ENCODE assay signal across 29 cellular contexts in the genomic region with DNA sequence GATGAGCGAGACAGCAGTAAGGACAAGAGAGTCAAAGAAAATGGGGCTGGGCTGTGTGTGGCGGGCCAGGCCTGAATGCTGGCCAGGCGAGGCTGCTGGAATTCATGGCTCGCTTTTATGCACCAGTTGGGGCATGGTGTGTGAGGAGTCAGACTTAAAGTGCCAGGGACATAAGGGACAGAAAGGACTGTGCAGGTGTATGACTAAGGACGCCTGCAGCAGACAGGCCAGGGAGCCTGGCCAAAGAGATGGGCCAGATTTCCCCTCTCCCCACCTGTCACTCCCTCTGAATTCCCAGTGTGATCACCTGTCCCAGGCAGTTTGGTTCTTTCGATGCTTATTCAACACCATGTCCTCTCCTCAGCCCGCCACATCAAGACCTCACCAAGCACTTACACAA.
"Had no signal": no experiment of that assay in that cellular context is flagged by ENCODE, and none has a peak within 500 bp of the region (broad histone marks: within the 10 kb centered on the region; RNA-seq: fewer than 3 reads in every experiment).

No MANE protein-coding gene starts in this region.

- H3K4me1 Mint-ChIP-seq: activated CD4-positive, alpha-beta memory T cell treated with anti-CD3 and anti-CD28 coated beads, Interleukin-2, amount 10 ng/mL, durations not matched to agents 7 days and 5 days had no signal

- H3K4me3 Mint-ChIP-seq: activated CD4-positive, alpha-beta memory T cell treated with anti-CD3 and anti-CD28 coated beads, Interleukin-2, amount 10 ng/mL, durations not matched to agents 7 days and 5 days; activated naive CD4-positive, alpha-beta T cell treated with anti-CD3 and anti-CD28 coated beads, Interleukin-2, amount 50 U/mL, for 24 hours; activated naive CD8-positive, alpha-beta T cell treated with anti-CD3 and anti-CD28 coated beads, Interleukin-2, amount 10 ng/mL, durations not matched to agents 7 days and 5 days; activated T-cell treated with anti-CD3 and anti-CD28 coated beads, Interleukin-2, amount 50 U/mL, for 72 hours; activated T-helper 17 cell treated with anti-CD3 and anti-CD28 coated beads, Interleukin-2, amount 50 U/mL, for 72 hours had no signal

- H3K27ac ChIP-seq: body of pancreas, breast epithelium, SJCRH30, SK-N-MC, WERI-Rb-1 had no signal

- H3K36me3 Mint-ChIP-seq: activated naive CD4-positive, alpha-beta T cell treated with anti-CD3 and anti-CD28 coated beads, Interleukin-2, amount 50 U/mL, for 24 hours; activated naive CD8-positive, alpha-beta T cell treated with anti-CD3 and anti-CD28 coated beads, Interleukin-2, amount 10 ng/mL, durations not matched to agents 7 days and 5 days had no signal

- H3K36me3 ChIP-seq: breast epithelium, MG63, SJCRH30 had no signal

- H3K27ac Mint-ChIP-seq: activated CD4-positive, alpha-beta memory T cell treated with anti-CD3 and anti-CD28 coated beads, Interleukin-2, amount 10 ng/mL, durations not matched to agents 7 days and 5 days; activated naive CD4-positive, alpha-beta T cell treated with anti-CD3 and anti-CD28 coated beads, Interleukin-2, amount 50 U/mL, for 24 hours; activated naive CD8-positive, alpha-beta T cell treated with anti-CD3 and anti-CD28 coated beads, Interleukin-2, amount 10 ng/mL, durations not matched to agents 7 days and 5 days; activated T-cell treated with anti-CD3 and anti-CD28 coated beads, Interleukin-2, amount 50 U/mL, for 72 hours; activated T-helper 17 cell treated with anti-CD3 and anti-CD28 coated beads, Interleukin-2, amount 50 U/mL, for 72 hours had no signal

- H3K4me1 ChIP-seq: body of pancreas, breast epithelium had no signal

- H3K4me3 ChIP-seq: body of pancreas, breast epithelium, MG63, SJCRH30, SK-N-MC had no signal

- H3K9me3 Mint-ChIP-seq: activated CD4-positive, alpha-beta memory T cell treated with anti-CD3 and anti-CD28 coated beads, Interleukin-2, amount 10 ng/mL, durations not matched to agents 7 days and 5 days; activated naive CD4-positive, alpha-beta T cell treated with anti-CD3 and anti-CD28 coated beads, Interleukin-2, amount 50 U/mL, for 24 hours; activated naive CD8-positive, alpha-beta T cell treated with anti-CD3 and anti-CD28 coated beads, Interleukin-2, amount 10 ng/mL, durations not matched to agents 7 days and 5 days; activated T-cell treated with anti-CD3 and anti-CD28 coated beads, Interleukin-2, amount 50 U/mL, for 72 hours; activated T-helper 17 cell treated with anti-CD3 and anti-CD28 coated beads, Interleukin-2, amount 50 U/mL, for 72 hours had no signal

- H3K27me3 ChIP-seq: body of pancreas, SJCRH30 had no signal

- DNase-seq: activated CD4-positive, alpha-beta memory T cell treated with anti-CD3 and anti-CD28 coated beads, Interleukin-2, amount 10 ng/mL, durations not matched to agents 7 days and 5 days; activated CD4-positive, alpha-beta T cell treated with anti-CD3 and anti-CD28 coated beads for 1 hour; activated CD4-positive, alpha-beta T cell treated with anti-CD3 and anti-CD28 coated beads for 48 hours; activated CD4-positive, CD25-positive, alpha-beta regulatory T cell; activated gamma-delta T cell; activated naive CD4-positive, alpha-beta T cell treated with Interleukin-2 at 50 U/mL for 16 hours; activated naive CD8-positive, alpha-beta T cell treated with anti-CD3 and anti-CD28 coated beads, Interleukin-2, amount 10 ng/mL, durations not matched to agents 7 days and 5 days; activated T-cell treated with anti-CD3 and anti-CD28 coated beads, Interleukin-2, amount 50 U/mL, for 1 hour; activated T-cell treated with anti-CD3 and anti-CD28 coated beads, Interleukin-2, amount 50 U/mL, for 72 hours; body of pancreas; Kasumi-1; KG1; MG63; NCI-H1048; NCI-H1105 treated with DMSO at 0.1 percent for 48 hours; NCI-H1436; NCI-H1694; NCI-H1930; NCI-H2081 treated with DMSO at 0.1 percent for 48 hours; NCI-H345; NCI-H524 treated with DMSO at 0.1 percent for 48 hours; SHP77; SJCRH30; T1000; WERI-Rb-1 had no signal

- H3K9me3 ChIP-seq: breast epithelium, MG63, SJCRH30 had no signal
